1 cellular context compared by ENCODE assay signal in the genomic region with DNA sequence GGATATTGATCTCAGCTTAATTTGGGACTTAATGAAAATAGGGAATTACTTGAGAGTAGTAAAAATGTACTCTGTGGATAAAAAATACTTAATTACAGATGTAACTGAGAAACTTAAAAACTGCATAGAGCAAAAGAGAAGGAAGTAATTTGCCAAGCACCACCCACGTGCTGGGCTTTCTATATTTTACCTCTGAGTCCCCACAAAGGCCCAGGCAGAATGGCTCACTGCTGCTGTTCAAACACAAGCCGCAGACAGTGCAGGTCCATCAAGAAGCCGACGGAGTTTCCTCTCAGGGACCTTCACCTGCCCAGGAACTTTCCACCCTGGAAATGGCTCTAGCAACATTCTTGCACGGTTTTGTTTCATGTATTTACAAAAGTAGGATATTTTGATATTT.
TF ChIP-seq lines count a peak whose summit lies in the region.

No MANE protein-coding gene starts in this region.

TF ChIP-seq in GM23338, 12 proteins besides CTCF, POLR2A, EP300 and RAD21 (continued from another document):
- TF ChIP-seq, protein P1, sequence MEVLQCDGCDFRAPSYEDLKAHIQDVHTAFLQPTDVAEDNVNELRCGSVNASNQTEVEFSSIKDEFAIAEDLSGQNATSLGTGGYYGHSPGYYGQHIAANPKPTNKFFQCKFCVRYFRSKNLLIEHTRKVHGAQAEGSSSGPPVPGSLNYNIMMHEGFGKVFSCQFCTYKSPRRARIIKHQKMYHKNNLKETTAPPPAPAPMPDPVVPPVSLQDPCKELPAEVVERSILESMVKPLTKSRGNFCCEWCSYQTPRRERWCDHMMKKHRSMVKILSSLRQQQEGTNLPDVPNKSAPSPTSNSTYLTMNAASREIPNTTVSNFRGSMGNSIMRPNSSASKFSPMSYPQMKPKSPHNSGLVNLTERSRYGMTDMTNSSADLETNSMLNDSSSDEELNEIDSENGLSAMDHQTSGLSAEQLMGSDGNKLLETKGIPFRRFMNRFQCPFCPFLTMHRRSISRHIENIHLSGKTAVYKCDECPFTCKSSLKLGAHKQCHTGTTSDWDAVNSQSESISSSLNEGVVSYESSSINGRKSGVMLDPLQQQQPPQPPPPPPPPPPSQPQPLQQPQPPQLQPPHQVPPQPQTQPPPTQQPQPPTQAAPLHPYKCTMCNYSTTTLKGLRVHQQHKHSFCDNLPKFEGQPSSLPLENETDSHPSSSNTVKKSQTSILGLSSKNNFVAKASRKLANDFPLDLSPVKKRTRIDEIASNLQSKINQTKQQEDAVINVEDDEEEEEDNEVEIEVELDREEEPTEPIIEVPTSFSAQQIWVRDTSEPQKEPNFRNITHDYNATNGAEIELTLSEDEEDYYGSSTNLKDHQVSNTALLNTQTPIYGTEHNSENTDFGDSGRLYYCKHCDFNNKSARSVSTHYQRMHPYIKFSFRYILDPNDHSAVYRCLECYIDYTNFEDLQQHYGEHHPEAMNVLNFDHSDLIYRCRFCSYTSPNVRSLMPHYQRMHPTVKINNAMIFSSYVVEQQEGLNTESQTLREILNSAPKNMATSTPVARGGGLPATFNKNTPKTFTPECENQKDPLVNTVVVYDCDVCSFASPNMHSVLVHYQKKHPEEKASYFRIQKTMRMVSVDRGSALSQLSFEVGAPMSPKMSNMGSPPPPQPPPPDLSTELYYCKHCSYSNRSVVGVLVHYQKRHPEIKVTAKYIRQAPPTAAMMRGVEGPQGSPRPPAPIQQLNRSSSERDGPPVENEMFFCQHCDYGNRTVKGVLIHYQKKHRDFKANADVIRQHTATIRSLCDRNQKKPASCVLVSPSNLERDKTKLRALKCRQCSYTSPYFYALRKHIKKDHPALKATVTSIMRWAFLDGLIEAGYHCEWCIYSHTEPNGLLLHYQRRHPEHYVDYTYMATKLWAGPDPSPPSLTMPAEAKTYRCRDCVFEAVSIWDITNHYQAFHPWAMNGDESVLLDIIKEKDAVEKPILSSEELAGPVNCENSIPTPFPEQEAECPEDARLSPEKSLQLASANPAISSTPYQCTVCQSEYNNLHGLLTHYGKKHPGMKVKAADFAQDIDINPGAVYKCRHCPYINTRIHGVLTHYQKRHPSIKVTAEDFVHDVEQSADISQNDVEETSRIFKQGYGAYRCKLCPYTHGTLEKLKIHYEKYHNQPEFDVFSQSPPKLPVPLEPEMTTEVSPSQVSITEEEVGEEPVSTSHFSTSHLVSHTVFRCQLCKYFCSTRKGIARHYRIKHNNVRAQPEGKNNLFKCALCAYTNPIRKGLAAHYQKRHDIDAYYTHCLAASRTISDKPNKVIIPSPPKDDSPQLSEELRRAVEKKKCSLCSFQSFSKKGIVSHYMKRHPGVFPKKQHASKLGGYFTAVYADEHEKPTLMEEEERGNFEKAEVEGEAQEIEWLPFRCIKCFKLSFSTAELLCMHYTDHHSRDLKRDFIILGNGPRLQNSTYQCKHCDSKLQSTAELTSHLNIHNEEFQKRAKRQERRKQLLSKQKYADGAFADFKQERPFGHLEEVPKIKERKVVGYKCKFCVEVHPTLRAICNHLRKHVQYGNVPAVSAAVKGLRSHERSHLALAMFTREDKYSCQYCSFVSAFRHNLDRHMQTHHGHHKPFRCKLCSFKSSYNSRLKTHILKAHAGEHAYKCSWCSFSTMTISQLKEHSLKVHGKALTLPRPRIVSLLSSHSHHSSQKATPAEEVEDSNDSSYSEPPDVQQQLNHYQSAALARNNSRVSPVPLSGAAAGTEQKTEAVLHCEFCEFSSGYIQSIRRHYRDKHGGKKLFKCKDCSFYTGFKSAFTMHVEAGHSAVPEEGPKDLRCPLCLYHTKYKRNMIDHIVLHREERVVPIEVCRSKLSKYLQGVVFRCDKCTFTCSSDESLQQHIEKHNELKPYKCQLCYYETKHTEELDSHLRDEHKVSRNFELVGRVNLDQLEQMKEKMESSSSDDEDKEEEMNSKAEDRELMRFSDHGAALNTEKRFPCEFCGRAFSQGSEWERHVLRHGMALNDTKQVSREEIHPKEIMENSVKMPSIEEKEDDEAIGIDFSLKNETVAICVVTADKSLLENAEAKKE (CRISPR knock-in tag; IDR thresholded peaks at IDR 0.05), result no peak
- no peak for TF ChIP-seq ZNF331 (CRISPR knock-in tag; IDR thresholded peaks at IDR 0.05; ENCODE audit: low read depth)
- no peak for TF ChIP-seq ZNF114 (CRISPR knock-in tag; IDR thresholded peaks at IDR 0.05)
